Comparison of ENCODE assay signal across 11 cellular contexts in genomic region chr6:56246544-56246940, GRCh38. TPM values are rescaled to one million over a fixed set of nuclear protein-coding genes. Genes with fewer than 3 reads are reported as not detected.
DNase-seq lines count a peak whose midpoint lies in the region; ATAC-seq, FAIRE-seq and TF ChIP-seq lines count a peak whose summit lies in the region.
"Had no signal": no experiment of that assay in that cellular context is flagged by ENCODE, and none has a peak within 500 bp of the region (broad histone marks: within the 10 kb centered on the region; RNA-seq: fewer than 3 reads in every experiment).

No MANE protein-coding gene starts in this region.

- no peaks in the 10 kb centered on the region for H3K9me3 Mint-ChIP-seq in activated CD4-positive, alpha-beta T cell treated with anti-CD3 and anti-CD28 coated beads for 36 hours (ENCODE audit: low read depth)
- H3K9me3 Mint-ChIP-seq: activated T-helper 17 cell treated with anti-CD3 and anti-CD28 coated beads, Interleukin-2, amount 50 U/mL, for 72 hours had no signal

- H3K4me3 ChIP-seq in adipocyte (ENCODE audit: low read length) (peak overlapping the region; percentile 87), hepatocyte (peak overlapping the region; percentile 55), pancreas (peak overlapping the region in 2 of 4 donors; percentile 24 to 31)

- H3K4me1 Mint-ChIP-seq in activated CD4-positive, alpha-beta T cell treated with anti-CD3 and anti-CD28 coated beads for 36 hours = no peaks in the 10 kb centered on the region
- H3K4me1 Mint-ChIP-seq: activated T-helper 17 cell treated with anti-CD3 and anti-CD28 coated beads, Interleukin-2, amount 50 U/mL, for 72 hours had no signal

- peak overlapping the region; percentile 84 for H3K9ac ChIP-seq in adipocyte (ENCODE audit: low read length)

- peak; percentile 70 for DNase-seq in DMS53 (lab: John Stamatoyannopoulos, UW)
- no peak for DNase-seq in adipocyte (ENCODE audit: low read depth)
- DNase-seq in hepatocyte (ENCODE audit: low spot score) = peak; percentile 7
- no peak for DNase-seq in pancreas
- DNase-seq in activated CD4-positive, alpha-beta T cell treated with anti-CD3 and anti-CD28 coated beads for 36 hours = no peak
- DNase-seq in NCI-H1092 (lab: John Stamatoyannopoulos, UW) = no peak

- peak overlapping the region; percentile 90 for H3K4me2 ChIP-seq in hepatocyte

- intact Hi-C loops in pancreas (cut with DNase I) = no loop called here
- intact Hi-C loops in activated CD4-positive, alpha-beta T cell treated with anti-CD3 and anti-CD28 coated beads for 36 hours (cut with DNase I, micrococcal nuclease) = no loop called here

- H3K27me3 ChIP-seq in adipocyte (replicated peaks; ENCODE audit: control insufficient read depth, insufficient read depth, low read length) = no peaks in the 10 kb centered on the region
- H3K27me3 ChIP-seq in hepatocyte = peaks cover 5% of the 10 kb centered on the region
- no peaks in the 10 kb centered on the region for H3K27me3 ChIP-seq in pancreas

- CTCF ChIA-PET in activated CD4-positive, alpha-beta T cell treated with anti-CD3 and anti-CD28 coated beads for 36 hours (lab: Charles Lee) = interaction anchor here (0.9 kb wide), 1 partner anchor 8 kb away, joined by 3 read pairs; no protein-coding TSS in a partner anchor

- H2AFZ ChIP-seq in hepatocyte = peak overlapping the region; percentile 77

- H3K4me1 ChIP-seq in adipocyte (ENCODE audit: control insufficient read depth, insufficient read depth, low read length) = peaks cover 36% of the 10 kb centered on the region
- peaks cover 18% of the 10 kb centered on the region for H3K4me1 ChIP-seq in hepatocyte (ENCODE audit: insufficient read depth)
- no peaks in the 10 kb centered on the region for H3K4me1 ChIP-seq in pancreas

- H4K20me1 ChIP-seq in hepatocyte (ENCODE audit: insufficient read depth, poor library complexity, severe bottlenecking) = no peaks in the 10 kb centered on the region

- no peaks in the 10 kb centered on the region for H3K9me3 ChIP-seq in adipocyte (ENCODE audit: control insufficient read depth, low read length)
- no peaks in the 10 kb centered on the region for H3K9me3 ChIP-seq in hepatocyte (ENCODE audit: low read depth)
- H3K9me3 ChIP-seq in pancreas = no peaks in the 10 kb centered on the region

- H3K79me2 ChIP-seq in hepatocyte = no peaks in the 10 kb centered on the region

- H3K4me3 Mint-ChIP-seq in activated CD4-positive, alpha-beta T cell treated with anti-CD3 and anti-CD28 coated beads for 36 hours = no peak overlapping the region
- H3K4me3 Mint-ChIP-seq: activated T-helper 17 cell treated with anti-CD3 and anti-CD28 coated beads, Interleukin-2, amount 50 U/mL, for 72 hours had no signal

- no peaks in the 10 kb centered on the region for H3K36me3 ChIP-seq in adipocyte (ENCODE audit: control insufficient read depth, insufficient read depth, low read length, severe bottlenecking)
- H3K36me3 ChIP-seq in hepatocyte (replicated peaks; ENCODE audit: insufficient read depth, low read depth) = no peaks in the 10 kb centered on the region
- no peaks in the 10 kb centered on the region for H3K36me3 ChIP-seq in pancreas

- H3K36me3 Mint-ChIP-seq in activated CD4-positive, alpha-beta T cell treated with anti-CD3 and anti-CD28 coated beads for 36 hours (ENCODE audit: low read depth) = no peaks in the 10 kb centered on the region

- peak in 3 of 4 donors; percentile 45 to 61 (median 61) for ATAC-seq in pancreas
- no peak for ATAC-seq in GM21737 (IDR thresholded peaks at IDR 0.05; ENCODE audit: unreplicated experiment)
- no peak for ATAC-seq in activated CD4-positive, alpha-beta T cell treated with anti-CD3 and anti-CD28 coated beads for 36 hours
- no peak for ATAC-seq in HG02798 (IDR thresholded peaks at IDR 0.05; ENCODE audit: poor library complexity, unreplicated experiment)
- ATAC-seq: activated T-helper 17 cell treated with anti-CD3 and anti-CD28 coated beads, Interleukin-2, amount 50 U/mL, for 72 hours had no signal

- no peak for FAIRE-seq in pancreas (lab: Jason Lieb, UNC)
- FAIRE-seq: TTC549 had no signal

- no peak for TF ChIP-seq CTCF in hepatocyte (IDR thresholded peaks at IDR 0.05; ENCODE audit: poor library complexity)
- TF ChIP-seq CTCF in pancreas (IDR thresholded peaks at IDR 0.05) = no peak

- POLR2A ChIA-PET in activated CD4-positive, alpha-beta T cell treated with anti-CD3 and anti-CD28 coated beads for 36 hours (lab: Charles Lee) = no interaction called here

- H3K27me3 Mint-ChIP-seq in activated CD4-positive, alpha-beta T cell treated with anti-CD3 and anti-CD28 coated beads for 36 hours = peaks cover 9% of the 10 kb centered on the region

- H3K9me2 ChIP-seq in hepatocyte (replicated peaks; ENCODE audit: insufficient read depth) = no peaks in the 10 kb centered on the region

- no peak overlapping the region for H3K27ac Mint-ChIP-seq in activated CD4-positive, alpha-beta T cell treated with anti-CD3 and anti-CD28 coated beads for 36 hours
- H3K27ac Mint-ChIP-seq: activated T-helper 17 cell treated with anti-CD3 and anti-CD28 coated beads, Interleukin-2, amount 50 U/mL, for 72 hours had no signal

- peak overlapping the region; percentile 5 for H3K27ac ChIP-seq in hepatocyte
- no peak overlapping the region for H3K27ac ChIP-seq in pancreas
- H3K27ac ChIP-seq: C4-2B had no signal

- WGBS in hepatocyte (ENCODE audit: low lambda C conversion rate, missing lambda C conversion rate) = 10% methylated on average over 6 of the region's 6 CpGs
- 7 to 10% methylated on average over 6 of the region's 6 CpGs for WGBS in pancreas, 2 donors

RNA-seq across cellular contexts. Expression of gene COL21A1, which starts 0.8 kb away (rescaled TPM):
- total RNA-seq in hepatocyte (44.7 and 59.2 TPM in 2 replicates), pancreas (1 to 10 TPM in 2 of 6 donors, under 1 TPM in 4; 0.28 to 1.8 (median 0.60) TPM)
- polyA plus RNA-seq in hepatocyte (34.5 and 36.2 TPM in 2 replicates), pancreas (under 1 TPM; 0.30 to 0.87 TPM)
- total RNA-seq in activated CD4-positive, alpha-beta T cell treated with anti-CD3 and anti-CD28 coated beads for 36 hours = not detected
- total RNA-seq: activated T-helper 17 cell treated with anti-CD3 and anti-CD28 coated beads, Interleukin-2, amount 50 U/mL, for 72 hours had no signal

Comparison
In these comparisons a context has a peak if more than half of its experiments do, and no peak if none do; other contexts are left out.
1. DNase-seq: peak in DMS53 (single experiment) and hepatocyte (single experiment); none in adipocyte (single experiment), pancreas (0 of 6), activated CD4-positive, alpha-beta T cell treated with anti-CD3 and anti-CD28 coated beads for 36 hours (single experiment) and NCI-H1092 (single experiment).
2. ATAC-seq: peak in pancreas (3 of 4); none in GM21737 (single experiment), activated CD4-positive, alpha-beta T cell treated with anti-CD3 and anti-CD28 coated beads for 36 hours (single experiment) and HG02798 (single experiment).
3. RNA of gene COL21A1, which starts 0.8 kb away (total RNA-seq): 44.7 to 59.2 TPM in hepatocyte; 0.28 to 1.8 TPM in pancreas and not detected in activated CD4-positive, alpha-beta T cell treated with anti-CD3 and anti-CD28 coated beads for 36 hours; every median in the first group is over 10 times any median in the second.